Comparison of ENCODE assay signal across 22 cellular contexts in genomic region chr17:66450008-66450856, GRCh38.
DNase-seq lines count a peak whose midpoint lies in the region; ATAC-seq, FAIRE-seq and TF ChIP-seq lines count a peak whose summit lies in the region.
"Had no signal": no experiment of that assay in that cellular context is flagged by ENCODE, and none has a peak within 500 bp of the region (broad histone marks: within the 10 kb centered on the region; RNA-seq: fewer than 3 reads in every experiment).

No MANE protein-coding gene starts in this region.

- FAIRE-seq in A549 (lab: Jason Lieb, UNC): no peak

- TF ChIP-seq EP300 in A549 (IDR thresholded peaks at IDR 0.05): no peak

- H3K27ac ChIP-seq in A549 (peak overlapping the region in 1 of 2 experiments; percentile 24; a peak in 1 of 6 replicates), SU-DHL-6 (ENCODE audit: low read depth, low read length) (peak overlapping the region; percentile 100), endodermal cell (ENCODE audit: low read depth, low read length) (no peak overlapping the region)
- H3K27ac ChIP-seq in CD4-positive, CD25-positive, alpha-beta regulatory T cell (ENCODE audit: insufficient read depth, low read length, poor library complexity, severe bottlenecking): no peak overlapping the region
- H3K27ac ChIP-seq: adrenal gland, neutrophil, thyroid gland, VCaP had no signal

- H3K4me1 Mint-ChIP-seq in CD4-positive, CD25-positive, alpha-beta regulatory T cell: peaks cover 18 to 54% (median 27%) of the 10 kb centered on the region in 4 donors
- H3K4me1 Mint-ChIP-seq in endodermal cell: peaks cover 37% of the 10 kb centered on the region
- H3K4me1 Mint-ChIP-seq: IgD-negative memory B cell had no signal

- H3K79me2 ChIP-seq in SU-DHL-6 (ENCODE audit: insufficient read depth, low read length): peaks cover 98% of the 10 kb centered on the region

- POLR2A ChIA-PET in A549 (lab: Yijun Ruan, JAX): no interaction called here

- TF ChIP-seq RAD21 in A549 (conservative IDR thresholded peaks at IDR 0.05 in 1 of 2, IDR thresholded peaks at IDR 0.05 in 1 of 2): no peak

- no peak for TF ChIP-seq CTCF in A549 (IDR thresholded peaks at IDR 0.05)
- TF ChIP-seq CTCF in SU-DHL-6 (IDR thresholded peaks at IDR 0.05; ENCODE audit: insufficient read depth, low read length, poor library complexity, severe bottlenecking): no peak
- TF ChIP-seq CTCF in endodermal cell (conservative IDR thresholded peaks at IDR 0.05): no peak

- no peaks in the 10 kb centered on the region for H3K9me3 Mint-ChIP-seq in CD4-positive, CD25-positive, alpha-beta regulatory T cell
- H3K9me3 Mint-ChIP-seq in endodermal cell: no peaks in the 10 kb centered on the region
- H3K9me3 Mint-ChIP-seq: effector memory CD8-positive, alpha-beta T cell; IgD-negative memory B cell had no signal

- no peak overlapping the region for H2AFZ ChIP-seq in SU-DHL-6 (ENCODE audit: low read depth, low read length, severe bottlenecking)

- ATAC-seq in A549 (no peak; a peak in 2 of 6 replicates), HG02884 (IDR thresholded peaks at IDR 0.05; ENCODE audit: unreplicated experiment) (no peak), GM18498 (IDR thresholded peaks at IDR 0.05; ENCODE audit: unreplicated experiment) (no peak)
- ATAC-seq in CD4-positive, CD25-positive, alpha-beta regulatory T cell (ENCODE audit: low read depth in 2 of 2): no peak
- ATAC-seq: effector memory CD8-positive, alpha-beta T cell; sciatic nerve; SK-N-SH treated with all-trans-retinoic acid at 6 μM for 48 hours had no signal

- H3F3A ChIP-seq in SU-DHL-6 (ENCODE audit: insufficient read depth): peaks cover 42% of the 10 kb centered on the region

- peaks cover 13% of the 10 kb centered on the region for H3K36me3 Mint-ChIP-seq in CD4-positive, CD25-positive, alpha-beta regulatory T cell
- H3K36me3 Mint-ChIP-seq in endodermal cell (ENCODE audit: low read depth): no peaks in the 10 kb centered on the region
- H3K36me3 Mint-ChIP-seq: IgD-negative memory B cell had no signal

- H3K4me3 ChIP-seq in A549 (no peak overlapping the region), SU-DHL-6 (ENCODE audit: insufficient read depth, low read length, poor library complexity, severe bottlenecking) (no peak overlapping the region), endodermal cell (ENCODE audit: low read length) (no peak overlapping the region)
- no peak overlapping the region for H3K4me3 ChIP-seq in CD4-positive, CD25-positive, alpha-beta regulatory T cell (ENCODE audit: low read depth, low read length)
- H3K4me3 ChIP-seq: adrenal gland, thyroid gland had no signal

- no peaks in the 10 kb centered on the region for H3K9me3 ChIP-seq in A549
- H3K9me3 ChIP-seq in CD4-positive, CD25-positive, alpha-beta regulatory T cell (ENCODE audit: control insufficient read depth in 2 of 2, low read length in 2 of 2): no peaks in the 10 kb centered on the region
- no peaks in the 10 kb centered on the region for H3K9me3 ChIP-seq in SU-DHL-6 (ENCODE audit: insufficient read depth, low read length)
- no peaks in the 10 kb centered on the region for H3K9me3 ChIP-seq in endodermal cell (ENCODE audit: control insufficient read depth, low read length)
- H3K9me3 ChIP-seq: adrenal gland, BE2C, neutrophil, thyroid gland had no signal

- 91% methylated on average over 13 of the region's 13 CpGs for WGBS in A549 (ENCODE audit: missing lambda C conversion rate)
- WGBS in endodermal cell (ENCODE audit: insufficient coverage in 1 of 2, insufficient read length in 1 of 2), 2 experiments: 79 to 86% methylated on average over 11 to 13 of the region's 13 CpGs

- no peaks in the 10 kb centered on the region for H3K9me2 ChIP-seq in SU-DHL-6 (replicated peaks; ENCODE audit: insufficient read depth, low read length)

- peak overlapping the region in 2 of 3 donors; percentile 40 to 85 for H3K27ac Mint-ChIP-seq in CD4-positive, CD25-positive, alpha-beta regulatory T cell
- H3K27ac Mint-ChIP-seq in endodermal cell: no peak overlapping the region
- H3K27ac Mint-ChIP-seq: effector memory CD8-positive, alpha-beta T cell; IgD-negative memory B cell had no signal

- no peaks in the 10 kb centered on the region for H3K36me3 ChIP-seq in CD4-positive, CD25-positive, alpha-beta regulatory T cell (ENCODE audit: control insufficient read depth, insufficient read depth, low read length)
- H3K36me3 ChIP-seq in SU-DHL-6 (ENCODE audit: low read length) (0 out of 2 replicates have a peak, but pooled peaks cover under 1% of the 10 kb centered on the region), endodermal cell (ENCODE audit: control insufficient read depth, insufficient read depth, low read length) (no peaks in the 10 kb centered on the region)
- H3K36me3 ChIP-seq: adrenal gland, BE2C, neutrophil, thyroid gland had no signal

- no peak for TF ChIP-seq POLR2A in A549 (IDR thresholded peaks at IDR 0.05; ENCODE audit: low read length)

- peak overlapping the region in 1 of 4 donors; percentile 8 for H3K4me3 Mint-ChIP-seq in CD4-positive, CD25-positive, alpha-beta regulatory T cell
- no peak overlapping the region for H3K4me3 Mint-ChIP-seq in endodermal cell
- H3K4me3 Mint-ChIP-seq: effector memory CD8-positive, alpha-beta T cell; IgD-negative memory B cell had no signal

- CTCF ChIA-PET in A549 (lab: Yijun Ruan, JAX): interaction anchor here (0.5 to 1.2 kb wide), 4 partner anchors 12 to 60 kb away, joined by 3 read pairs; no protein-coding TSS in a partner anchor

- no peaks in the 10 kb centered on the region for H3K27me3 ChIP-seq in CD4-positive, CD25-positive, alpha-beta regulatory T cell (ENCODE audit: control insufficient read depth, insufficient read depth, low read length)
- H3K27me3 ChIP-seq in SU-DHL-6 (ENCODE audit: low read length): no peaks in the 10 kb centered on the region
- H3K27me3 ChIP-seq in endodermal cell (ENCODE audit: control insufficient read depth, insufficient read depth, low read length, poor library complexity, severe bottlenecking): no peaks in the 10 kb centered on the region
- H3K27me3 ChIP-seq: adrenal gland, BE2C, neutrophil, thyroid gland had no signal

- DNase-seq in A549 (ENCODE audit: low read depth in 1 of 2, low spot score in 1 of 2) (no peak), endodermal cell (peak; percentile 76), inferior parietal cortex (ENCODE audit: extremely low spot score) (no peak), NCI-H510A (lab: John Stamatoyannopoulos, UW) (no peak)
- DNase-seq in CD4-positive, CD25-positive, alpha-beta regulatory T cell: no peak
- DNase-seq: adrenal gland; BE2C; DMS53; effector memory CD8-positive, alpha-beta T cell; midbrain; NCI-H1092; NCI-H2171; NCI-H82; thyroid gland had no signal

- H3K4me1 ChIP-seq in A549 (peaks cover 43% of the 10 kb centered on the region), endodermal cell (ENCODE audit: control insufficient read depth, insufficient read depth, low read length) (peaks cover 2% of the 10 kb centered on the region)
- no peaks in the 10 kb centered on the region for H3K4me1 ChIP-seq in CD4-positive, CD25-positive, alpha-beta regulatory T cell (ENCODE audit: control insufficient read depth, insufficient read depth, low read length, poor library complexity, severe bottlenecking)
- H3K4me1 ChIP-seq: adrenal gland, thyroid gland had no signal

- H3K4me2 ChIP-seq in A549: no peak overlapping the region
- peak overlapping the region; percentile 82 for H3K4me2 ChIP-seq in SU-DHL-6 (ENCODE audit: low read depth, low read length, poor library complexity, severe bottlenecking)

- H3K9ac ChIP-seq in SU-DHL-6 (ENCODE audit: low read length) (peak overlapping the region; percentile 63; the same call in 1 of the 2 replicates), endodermal cell (ENCODE audit: extremely low read depth, low read length, poor library complexity, severe bottlenecking) (no peak overlapping the region)

- H3K27me3 Mint-ChIP-seq in CD4-positive, CD25-positive, alpha-beta regulatory T cell: no peaks in the 10 kb centered on the region
- no peaks in the 10 kb centered on the region for H3K27me3 Mint-ChIP-seq in endodermal cell (ENCODE audit: insufficient read depth)
- H3K27me3 Mint-ChIP-seq: effector memory CD8-positive, alpha-beta T cell had no signal

- no peaks in the 10 kb centered on the region for H4K20me1 ChIP-seq in SU-DHL-6 (ENCODE audit: low read depth, low read length)

TF ChIP-seq in A549, 52 proteins besides CTCF, POLR2A, EP300 and RAD21:
- TF ChIP-seq BHLHE40 (IDR thresholded peaks at IDR 0.05; ENCODE audit: low read depth, low read length) (no peak), CEBPB (IDR thresholded peaks at IDR 0.05) (peak; percentile 70 to 89)
